Comparison of ENCODE assay signal across 8 cellular contexts in genomic region chr9:112380771-112381181, GRCh38. TPM values are rescaled to one million over a fixed set of nuclear protein-coding genes. Genes with fewer than 3 reads are reported as not detected.
DNase-seq lines count a peak whose midpoint lies in the region; ATAC-seq, FAIRE-seq and TF ChIP-seq lines count a peak whose summit lies in the region.

No MANE protein-coding gene starts in this region.

- H3K27me3 ChIP-seq in MM.1S (replicated peaks; ENCODE audit: insufficient read depth, low read length) (no peaks in the 10 kb centered on the region), GM12878 (replicated peaks in 1 of 2; ENCODE audit: control insufficient read depth in 2 of 2, insufficient read depth in 2 of 2, low read length in 1 of 2) (no peaks in the 10 kb centered on the region), kidney epithelial cell (ENCODE audit: control insufficient read depth, insufficient read depth, low read length) (no peaks in the 10 kb centered on the region)

- 0% methylated on average over 6 of the region's 6 CpGs for WGBS in GM12878 (ENCODE audit: insufficient coverage, insufficient replicate concordance, low lambda C conversion rate, missing lambda C conversion rate)

- H3K9me3 ChIP-seq in ES-I3 (ENCODE audit: control insufficient read depth, insufficient read depth, low read length) (no peaks in the 10 kb centered on the region), MM.1S (replicated peaks; ENCODE audit: insufficient read depth, low read length) (no peaks in the 10 kb centered on the region), GM12878 (replicated peaks; ENCODE audit: control insufficient read depth, insufficient read depth, low read length) (no peaks in the 10 kb centered on the region)

- H3K4me1 ChIP-seq in ES-I3 (ENCODE audit: insufficient read depth, low read length), result no peaks in the 10 kb centered on the region
- peaks cover 25% of the 10 kb centered on the region for H3K4me1 ChIP-seq in MM.1S (ENCODE audit: low read length)
- H3K4me1 ChIP-seq in GM12878 (ENCODE audit: control insufficient read depth, insufficient read depth, low read length), result peaks cover 17% of the 10 kb centered on the region

- RAD21 ChIA-PET in GM12878 (lab: Charles Lee; ENCODE audit: unreplicated experiment), result interaction anchor here (1.0 to 2.8 kb wide), 5 partner anchors 18 to 337 kb away, joined by 3 to 11 read pairs (median 7); partner anchors contain the start of genes INIP, KIAA1958 and PTBP3

- ATAC-seq in GM12878 (peak; percentile 7), GM21825 (IDR thresholded peaks at IDR 0.05; ENCODE audit: unreplicated experiment) (no peak), GM19452 (IDR thresholded peaks at IDR 0.05; ENCODE audit: unreplicated experiment) (no peak), GM21367 (IDR thresholded peaks at IDR 0.05; ENCODE audit: unreplicated experiment) (no peak)

- peak; percentile 31 for FAIRE-seq in GM12878 (lab: Jason Lieb, UNC)

- H2AFZ ChIP-seq in MM.1S (ENCODE audit: low read length), result peak overlapping the region; percentile 93; the same call in 1 of the 2 replicates
- peak overlapping the region; percentile 87 for H2AFZ ChIP-seq in GM12878 (ENCODE audit: control insufficient read depth, low read depth, low read length)

- BruUV-seq in GM12878 (replicated peaks; lab: Mats Ljungman, UMichigan), result no TSS peak

- TF ChIP-seq CTCF in MM.1S (IDR thresholded peaks at IDR 0.05; ENCODE audit: low read length), result no peak
- no peak for TF ChIP-seq CTCF in GM12878 (IDR thresholded peaks at IDR 0.05 in 2 of 3, conservative IDR thresholded peaks at IDR 0.05 in 1 of 3; ENCODE audit: control insufficient read depth in 2 of 3, extremely low read depth in 1 of 3, insufficient read depth in 1 of 3, low read depth in 3 of 3, low read length in 3 of 3)
- TF ChIP-seq CTCF in kidney epithelial cell (IDR thresholded peaks at IDR 0.05; ENCODE audit: insufficient read depth, low read length, poor library complexity, severe bottlenecking), result no peak

- TF ChIP-seq POLR2A in GM12878 (IDR thresholded peaks at IDR 0.05; ENCODE audit: low read depth, low read length), result no peak

- H3K4me2 ChIP-seq in MM.1S (ENCODE audit: low read depth, low read length) (peak overlapping the region; percentile 66), GM12878 (ENCODE audit: control insufficient read depth, insufficient read depth) (peak overlapping the region; percentile 93)

- in situ Hi-C loops in GM12878 (cut with MboI), result no loop called here

- H3K9me2 ChIP-seq in MM.1S (replicated peaks; ENCODE audit: insufficient read depth, low read length), result no peaks in the 10 kb centered on the region

- H4K20me1 ChIP-seq in MM.1S (ENCODE audit: insufficient read depth, low read length) (no peaks in the 10 kb centered on the region), GM12878 (ENCODE audit: control insufficient read depth, insufficient read depth) (no peaks in the 10 kb centered on the region)

- H3K36me3 ChIP-seq in ES-I3 (ENCODE audit: insufficient read depth, low read length) (0 out of 2 replicates have a peak, but pooled peaks cover 3% of the 10 kb centered on the region), MM.1S (replicated peaks; ENCODE audit: insufficient read depth, low read length) (no peaks in the 10 kb centered on the region), GM12878 (ENCODE audit: control insufficient read depth in 2 of 2, insufficient read depth in 2 of 2, low read length in 1 of 2) (no peaks in the 10 kb centered on the region), kidney epithelial cell (ENCODE audit: control insufficient read depth, insufficient read depth, low read length) (no peaks in the 10 kb centered on the region)

- H3F3A ChIP-seq in MM.1S (ENCODE audit: insufficient read depth, low read length), result peaks cover 16% of the 10 kb centered on the region

- SMC1A ChIA-PET in GM12878 (lab: Charles Lee; ENCODE audit: uncharacterized antibody, unreplicated experiment), result interaction anchor here (1.7 to 2.7 kb wide), 2 partner anchors 111 to 268 kb away, joined by 3 to 10 read pairs; no protein-coding TSS in a partner anchor

- DNase-seq in MM.1S, result no peak
- DNase-seq in GM12878 (ENCODE audit: low read depth, low spot score), result peak; percentile 34
- no peak for DNase-seq in kidney epithelial cell (ENCODE audit: low read depth)
- DNase-seq in substantia nigra (lab: John Stamatoyannopoulos, UW), result no peak

- peaks cover 47% of the 10 kb centered on the region for H3K79me2 ChIP-seq in MM.1S (ENCODE audit: low read length)
- peaks cover 33% of the 10 kb centered on the region for H3K79me2 ChIP-seq in GM12878 (ENCODE audit: control insufficient read depth, insufficient read depth, low read length)

- no peak for TF ChIP-seq EP300 in GM12878 (IDR thresholded peaks at IDR 0.05; ENCODE audit: borderline replicate concordance in 1 of 2, control insufficient read depth in 1 of 2, low read depth in 2 of 2, low read length in 2 of 2)

- CTCF ChIA-PET in GM12878 (lab: Yijun Ruan, JAX), result interaction anchor here (0.8 to 2.8 kb wide), 8 partner anchors 19 to 1318 kb away, joined by 3 to 12 read pairs (median 4); no protein-coding TSS in a partner anchor

- no peak for TF ChIP-seq RAD21 in GM12878 (IDR thresholded peaks at IDR 0.05; ENCODE audit: insufficient read depth, low read depth, low read length)

- H3K27ac ChIP-seq in MM.1S (ENCODE audit: low read length) (no peak overlapping the region), GM12878 (ENCODE audit: control insufficient read depth, insufficient read depth) (peak overlapping the region; percentile 84), substantia nigra (ENCODE audit: low read depth, low read length, poor library complexity, severe bottlenecking) (peak overlapping the region; percentile 91)

- intact Hi-C loops in GM12878 (cut with micrococcal nuclease; ENCODE audit: unreplicated experiment), result loop anchor here (5.0 kb wide), 1 partner anchor 437 kb away; no protein-coding TSS in a partner anchor

- H3K4me3 ChIP-seq in MM.1S (ENCODE audit: low read length) (peak overlapping the region; percentile 99), GM12878 (peak overlapping the region; percentile 88), kidney epithelial cell (ENCODE audit: low read depth, low read length) (peak overlapping the region; percentile 93)

- H3K9ac ChIP-seq in ES-I3 (ENCODE audit: low read depth, low read length), result peak overlapping the region; percentile 84
- H3K9ac ChIP-seq in MM.1S (ENCODE audit: low read length), result peak overlapping the region; percentile 75; the same call in 1 of the 2 replicates
- peak overlapping the region; percentile 93 for H3K9ac ChIP-seq in GM12878 (ENCODE audit: control insufficient read depth, insufficient read depth, low read length)

- POLR2A ChIA-PET in GM12878 (lab: Charles Lee), result interaction anchor here (0.6 to 2.4 kb wide), 4 partner anchors 14 to 338 kb away, joined by 3 to 7 read pairs (median 4); partner anchors contain the start of gene INIP

TF ChIP-seq in GM12878, 131 proteins besides CTCF, POLR2A, EP300 and RAD21 (continues in another document):
- TF ChIP-seq RUNX3 (IDR thresholded peaks at IDR 0.05; ENCODE audit: low read length), result peak; percentile 52; the same call in 1 of the 2 replicates
- 0 out of 2 replicates have a peak, but pooled peaks have one; percentile 8 for TF ChIP-seq ATF7 (IDR thresholded peaks at IDR 0.05; ENCODE audit: low read depth)
- TF ChIP-seq EZH2 (IDR thresholded peaks at IDR 0.05; ENCODE audit: borderline replicate concordance, control insufficient read depth, low read depth, low read length), result 0 out of 2 replicates have a peak, but pooled peaks have one; percentile 43
- TF ChIP-seq DPF2 (IDR thresholded peaks at IDR 0.05), result no peak

RNA-seq across cellular contexts. Expression of gene HSDL2, which starts 0.9 kb away (rescaled TPM):
- 9.7 and 11.2 TPM in 2 replicates for total RNA-seq in GM12878 (2013; cell fraction: nucleolus; rRNA removed)
- total RNA-seq in GM12878 (2014; rRNA removed) (22.1 and 27.2 TPM in 2 replicates), GM12878 (2014; rRNA removed; fragmentation: Illumina TruSeq; extraction: Trizol) (30.9 and 33.6 TPM in 2 replicates), GM12878 (2021) (21.9 and 23.6 TPM in 2 replicates), kidney epithelial cell (11.2 and 15.2 TPM in 2 replicates)
- 17.6 TPM for polyA plus RNA-seq in GM12878 (2011; ENCODE audit: low read depth)
- polyA plus RNA-seq in GM12878 (2011; rRNA removed) (25.5 and 37.4 TPM in 2 replicates), GM12878 (2014; fragmentation: Illumina TruSeq; extraction: Trizol) (28.6 and 32.6 TPM in 2 replicates), GM12878 (2014; fragmentation: Nextera tagmentation; extraction: Ambion mirVana) (10 to 100 TPM; 25.4 to 28.4 TPM), GM12878 (2014; rRNA removed) (15.8 and 20.9 TPM in 2 replicates), GM12878 (2016; fragmentation: Nextera tagmentation; extraction: Ambion mirVana) (10 to 100 TPM; 41.8 to 46.1 TPM)
- polyA plus RNA-seq in GM12878 (2011; cell fraction: cytosol; rRNA removed), result 10.2 and 11.4 TPM in 2 replicates
- polyA plus RNA-seq in GM12878 (2011; cell fraction: nucleus; rRNA removed), result 6.5 and 6.9 TPM in 2 replicates
- polyA plus RNA-seq in GM12878 (2012), result 20.7 and 27.3 TPM in 2 replicates
- polyA minus RNA-seq in GM12878 (2011; rRNA and poly(A)+ RNA removed), result 19.6 and 33.4 TPM in 2 replicates
- polyA minus RNA-seq in GM12878 (2011; cell fraction: cytosol; rRNA and poly(A)+ RNA removed), result 12.7 and 18.2 TPM in 2 replicates
- 3.6 and 6.4 TPM in 2 replicates for polyA minus RNA-seq in GM12878 (2011; cell fraction: nucleus; rRNA and poly(A)+ RNA removed)

RNA-seq across cellular contexts. Expression of gene PTBP3, which starts 47.4 kb away (rescaled TPM):
- 45.5 and 45.8 TPM in 2 replicates for total RNA-seq in GM12878 (2013; cell fraction: nucleolus; rRNA removed)
- 51.1 and 61.7 TPM in 2 replicates for total RNA-seq in GM12878 (2014; rRNA removed)
- 64.5 and 67.6 TPM in 2 replicates for total RNA-seq in GM12878 (2014; rRNA removed; fragmentation: Illumina TruSeq; extraction: Trizol)
- total RNA-seq in GM12878 (2021), result 104 and 108 TPM in 2 replicates
- polyA plus RNA-seq in GM12878 (2011; ENCODE audit: low read depth), result 16.2 TPM
- 68.6 and 76.7 TPM in 2 replicates for polyA plus RNA-seq in GM12878 (2011; rRNA removed)
- 62.5 and 74.4 TPM in 2 replicates for polyA plus RNA-seq in GM12878 (2011; cell fraction: cytosol; rRNA removed)
- 22.7 and 24.8 TPM in 2 replicates for polyA plus RNA-seq in GM12878 (2011; cell fraction: nucleus; rRNA removed)
- 26.0 and 27.3 TPM in 2 replicates for polyA plus RNA-seq in GM12878 (2012)
- 56.7 and 67.8 TPM in 2 replicates for polyA plus RNA-seq in GM12878 (2014; fragmentation: Illumina TruSeq; extraction: Trizol)
- polyA plus RNA-seq in GM12878 (2014; fragmentation: Nextera tagmentation; extraction: Ambion mirVana), result 10 to 100 TPM; 12.5 to 17.6 TPM
- 32.5 and 39.3 TPM in 2 replicates for polyA plus RNA-seq in GM12878 (2014; rRNA removed)
- polyA plus RNA-seq in GM12878 (2016; fragmentation: Nextera tagmentation; extraction: Ambion mirVana), result 10 to 100 TPM; 48.0 to 54.3 TPM
- polyA minus RNA-seq in GM12878 (2011; rRNA and poly(A)+ RNA removed), result 105 and 178 TPM in 2 replicates
- polyA minus RNA-seq in GM12878 (2011; cell fraction: cytosol; rRNA and poly(A)+ RNA removed), result 40.0 and 48.8 TPM in 2 replicates
- polyA minus RNA-seq in GM12878 (2011; cell fraction: nucleus; rRNA and poly(A)+ RNA removed), result 19.6 and 30.6 TPM in 2 replicates
- 79.8 and 86.0 TPM in 2 replicates for total RNA-seq in kidney epithelial cell
